ENCODE assay signal across 1 cellular context in genomic region chr2:46390901-46391395, GRCh38.
A peak's percentile ranks its signal among the peaks of the same experiment; 100 is the strongest.
TF ChIP-seq lines count a peak whose summit lies in the region.

No MANE protein-coding gene starts in this region.

TF ChIP-seq in A549, 52 proteins besides CTCF, POLR2A, EP300 and RAD21:
- no peak for TF ChIP-seq MAZ (IDR thresholded peaks at IDR 0.05; ENCODE audit: borderline replicate concordance, low read depth, low read length)
- TF ChIP-seq GATA3 (IDR thresholded peaks at IDR 0.05; ENCODE audit: borderline replicate concordance), result no peak
- 0 out of 2 replicates have a peak, but pooled peaks have one; percentile 0 for TF ChIP-seq POLR2AphosphoS2 (conservative IDR thresholded peaks at IDR 0.05; ENCODE audit: low read length)
